In the genomic region with DNA sequence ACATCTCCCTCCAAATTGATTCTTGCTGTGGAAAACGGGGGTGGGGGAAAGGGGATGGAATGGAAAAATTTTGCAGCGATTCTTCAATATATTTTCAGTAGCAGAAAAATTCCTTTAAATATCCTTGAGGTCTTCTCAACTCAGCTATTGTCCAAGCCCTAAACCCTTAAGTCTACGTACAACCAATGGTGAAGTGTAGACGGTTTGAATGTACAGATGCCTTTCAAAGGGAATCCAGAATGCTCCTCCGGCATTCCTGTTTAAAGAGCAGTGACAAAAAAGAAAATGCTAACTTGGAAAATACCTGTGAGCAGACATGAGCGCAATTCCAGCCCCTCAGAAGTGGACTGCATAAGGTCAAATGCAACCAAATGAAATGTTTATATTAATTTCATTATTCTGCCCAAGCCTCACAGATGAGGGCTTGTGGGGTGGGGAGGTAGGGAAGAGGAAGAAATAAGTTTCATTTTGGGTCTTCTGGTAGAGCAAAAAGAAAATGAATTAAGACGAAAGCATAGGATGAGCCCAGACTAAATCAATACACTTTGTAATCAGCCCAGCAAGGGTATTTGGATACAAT, we compare ENCODE assay signal across 8 cellular contexts. TPM values are rescaled to one million over a fixed set of nuclear protein-coding genes. Genes with fewer than 3 reads are reported as not detected.
DNase-seq lines count a peak whose midpoint lies in the region; ATAC-seq, FAIRE-seq and TF ChIP-seq lines count a peak whose summit lies in the region.

No MANE protein-coding gene starts in this region.

- TF ChIP-seq CTCF in K562 (IDR thresholded peaks at IDR 0.05 in 2 of 3, conservative IDR thresholded peaks at IDR 0.05 in 1 of 3; ENCODE audit: insufficient read depth in 2 of 3, low read depth in 1 of 3, low read length in 3 of 3) (no peak), type B pancreatic cell (conservative IDR thresholded peaks at IDR 0.05) (no peak)

- H3K27me3 Mint-ChIP-seq in activated naive CD4-positive, alpha-beta T cell treated with anti-CD3 and anti-CD28 coated beads, Interleukin-2, amount 50 U/mL, for 24 hours, result no peaks in the 10 kb centered on the region
- peaks cover 3% of the 10 kb centered on the region for H3K27me3 Mint-ChIP-seq in type B pancreatic cell

- H3K27me3 ChIP-seq in K562 (ENCODE audit: control insufficient read depth in 2 of 2, insufficient read depth in 2 of 2, low read length in 2 of 2), result no peaks in the 10 kb centered on the region

- POLR2A ChIA-PET in K562 (lab: Yijun Ruan, JAX), result no interaction called here

- H3K9me3 ChIP-seq in K562 (replicated peaks; ENCODE audit: control insufficient read depth, insufficient read depth, low read depth, low read length), result no peaks in the 10 kb centered on the region

- H3K27ac ChIP-seq in K562 (ENCODE audit: extremely low read depth, low read depth, low read length), result no peak overlapping the region

- no peaks in the 10 kb centered on the region for H3K9me1 ChIP-seq in K562 (ENCODE audit: control insufficient read depth, insufficient read depth, low read length)

- 43% methylated on average over 7 of the region's 7 CpGs for WGBS in K562 (ENCODE audit: insufficient coverage, low coverage, missing lambda C conversion rate)

- TF ChIP-seq POLR2A in K562 (conservative IDR thresholded peaks at IDR 0.05), result no peak

- H3K27ac Mint-ChIP-seq in activated naive CD4-positive, alpha-beta T cell treated with anti-CD3 and anti-CD28 coated beads, Interleukin-2, amount 50 U/mL, for 24 hours, result peak overlapping the region; percentile 98
- peak overlapping the region; percentile 93 for H3K27ac Mint-ChIP-seq in type B pancreatic cell

- no peak for TF ChIP-seq RAD21 in K562 (CRISPR knock-in tag; conservative IDR thresholded peaks at IDR 0.05 in 1 of 2, IDR thresholded peaks at IDR 0.05 in 1 of 2)

- H3K4me1 ChIP-seq in K562 (replicated peaks in 1 of 2; ENCODE audit: control insufficient read depth in 2 of 2, insufficient read depth in 2 of 2, low read length in 2 of 2), result peaks cover 4 to 27% of the 10 kb centered on the region in 2 experiments; a peak in 2 of 5 replicates

- DNase-seq in activated naive CD4-positive, alpha-beta T cell (lab: John Stamatoyannopoulos, UW), result no peak
- DNase-seq in K562 (ENCODE audit: extremely low read depth in 1 of 4, low spot score in 3 of 4), result no peak
- peak; percentile 26 to 38 for DNase-seq in lung microvascular endothelial cell (ENCODE audit: low read depth in 2 of 2)
- DNase-seq in type B pancreatic cell (ENCODE audit: extremely low spot score, unreplicated experiment), result no peak
- no peak for DNase-seq in NCI-H82 (lab: John Stamatoyannopoulos, UW)
- DNase-seq in iPS-NIHi7 (ENCODE audit: extremely low spot score), result no peak
- DNase-seq in mucosa of gallbladder (ENCODE audit: low spot score), result no peak

- peak overlapping the region; percentile 79; the same call in 1 of the 2 replicates for H3K4me2 ChIP-seq in K562 (ENCODE audit: insufficient read depth, low read length)

- H3K4me3 ChIP-seq in K562, result peak overlapping the region; percentile 65

- in situ Hi-C loops in K562 (cut with MboI), result loop anchor here (25.0 kb wide), 1 partner anchor 568 kb away; no protein-coding TSS in a partner anchor

- no TSS peak for BruUV-seq in K562 (replicated peaks; lab: Mats Ljungman, UMichigan)

- CTCF ChIA-PET in K562 (lab: Yijun Ruan, JAX; ENCODE audit: low intra/inter-chr PET ratio), result no interaction called here

- H3K4me1 Mint-ChIP-seq in activated naive CD4-positive, alpha-beta T cell treated with anti-CD3 and anti-CD28 coated beads, Interleukin-2, amount 50 U/mL, for 24 hours, result peaks cover 53% of the 10 kb centered on the region
- peaks cover 52% of the 10 kb centered on the region for H3K4me1 Mint-ChIP-seq in type B pancreatic cell (ENCODE audit: unreplicated experiment)

- ATAC-seq in K562, result no peak

- no peaks in the 10 kb centered on the region for H3K36me3 ChIP-seq in K562 (ENCODE audit: control insufficient read depth, insufficient read depth, low read length)

- H3K9me3 Mint-ChIP-seq in activated naive CD4-positive, alpha-beta T cell treated with anti-CD3 and anti-CD28 coated beads, Interleukin-2, amount 50 U/mL, for 24 hours, result no peaks in the 10 kb centered on the region
- H3K9me3 Mint-ChIP-seq in type B pancreatic cell, result no peaks in the 10 kb centered on the region

- H4K20me1 ChIP-seq in K562 (replicated peaks; ENCODE audit: control insufficient read depth, insufficient read depth, low read length), result no peaks in the 10 kb centered on the region

- intact Hi-C loops in K562 (cut with micrococcal nuclease), result loop anchor here (5.0 to 10.0 kb wide), 6 partner anchors 38 to 576 kb away; no protein-coding TSS in a partner anchor

- no peak for TF ChIP-seq EP300 in K562 (IDR thresholded peaks at IDR 0.05; ENCODE audit: low read length)

- no peaks in the 10 kb centered on the region for H3K36me3 Mint-ChIP-seq in activated naive CD4-positive, alpha-beta T cell treated with anti-CD3 and anti-CD28 coated beads, Interleukin-2, amount 50 U/mL, for 24 hours
- H3K36me3 Mint-ChIP-seq in type B pancreatic cell, result peaks cover 4% of the 10 kb centered on the region

- no peak for FAIRE-seq in K562 (lab: Jason Lieb, UNC)

- peak overlapping the region; percentile 96 for H3K4me3 Mint-ChIP-seq in activated naive CD4-positive, alpha-beta T cell treated with anti-CD3 and anti-CD28 coated beads, Interleukin-2, amount 50 U/mL, for 24 hours
- peak overlapping the region; percentile 89 for H3K4me3 Mint-ChIP-seq in type B pancreatic cell

- peaks cover 28% of the 10 kb centered on the region for H3K79me2 ChIP-seq in K562 (ENCODE audit: control insufficient read depth, insufficient read depth, low read length)

- no peak overlapping the region; the same call in 1 of the 2 replicates for H2AFZ ChIP-seq in K562 (ENCODE audit: low read depth, low read length)

- no peak overlapping the region for H3K9ac ChIP-seq in K562 (ENCODE audit: insufficient read depth in 1 of 2, low read depth in 2 of 2, low read length in 2 of 2)

TF ChIP-seq in K562, 482 proteins besides CTCF, POLR2A, EP300 and RAD21 (continues in another document):
- TF ChIP-seq PTRF (tag; IDR thresholded peaks at IDR 0.05), result no peak

RNA-seq across cellular contexts. Expression of gene FOXP1, which starts 2.8 kb away (rescaled TPM):
- 73.6 and 125 TPM in 2 replicates for total RNA-seq in K562 (2011; cell fraction: chromatin; rRNA removed; ENCODE audit: low replicate concordance)
- 34.0 and 46.2 TPM in 2 replicates for total RNA-seq in K562 (2011; cell fraction: nucleolus; rRNA removed)
- 82.5 and 144 TPM in 2 replicates for total RNA-seq in K562 (2011; cell fraction: nucleoplasm; rRNA removed)
- 13.7 and 15.2 TPM in 2 replicates for total RNA-seq in K562 (2014; rRNA removed)
- total RNA-seq in K562 (2014; rRNA removed; fragmentation: Illumina TruSeq; extraction: Trizol), result 22.1 and 23.0 TPM in 2 replicates
- 34.5 and 35.1 TPM in 2 replicates for total RNA-seq in K562 (2015; rRNA removed; fragmentation: Illumina TruSeq; extraction: Trizol)
- 26.2 and 29.4 TPM in 2 replicates for total RNA-seq in K562 (2021)
- polyA plus RNA-seq in K562 (2011; rRNA removed), result 8.9 and 10.5 TPM in 2 replicates
- polyA plus RNA-seq in K562 (2011; cell fraction: cytosol; rRNA removed), result 5.1 and 8.3 TPM in 2 replicates
- polyA plus RNA-seq in K562 (2011; cell fraction: nucleus; rRNA removed), result 14.3 and 20.7 TPM in 2 replicates
- polyA plus RNA-seq in K562 (2012), result 14.7 and 17.1 TPM in 2 replicates
- 10.7 TPM in 2 replicates for polyA plus RNA-seq in K562 (2014; fragmentation: Illumina TruSeq; extraction: Trizol)
- 10 to 100 TPM in 1 of 2 experiments, 1 to 10 TPM in 1; 7.7 to 13.8 TPM for polyA plus RNA-seq in K562 (2014; fragmentation: Nextera tagmentation; extraction: Ambion mirVana)
- polyA plus RNA-seq in K562 (2014; rRNA removed), result 6.1 and 8.0 TPM in 2 replicates
- 46.8 and 48.2 TPM in 2 replicates for polyA minus RNA-seq in K562 (2011; rRNA and poly(A)+ RNA removed)
- polyA minus RNA-seq in K562 (2011; cell fraction: cytosol; rRNA and poly(A)+ RNA removed), result 14.1 and 24.0 TPM in 2 replicates
- 54.0 and 77.8 TPM in 2 replicates for polyA minus RNA-seq in K562 (2011; cell fraction: nucleus; rRNA and poly(A)+ RNA removed)
- total RNA-seq in lung microvascular endothelial cell, result 46.4 and 75.2 TPM in 2 replicates
- total RNA-seq in type B pancreatic cell (ENCODE audit: low replicate concordance), result 113 and 127 TPM in 2 replicates
- total RNA-seq in mucosa of gallbladder, result 128 TPM

Comparison
In these comparisons a context has a peak if more than half of its experiments do, and no peak if none do; other contexts are left out.
1. DNase-seq: peak in lung microvascular endothelial cell (2 of 2); none in activated naive CD4-positive, alpha-beta T cell (0 of 4), K562 (0 of 4), type B pancreatic cell (single experiment), NCI-H82 (single experiment), iPS-NIHi7 (single experiment) and mucosa of gallbladder (single experiment).